In genomic region chr3:97937205-97937604, GRCh38 we compare ENCODE assay signal across 18 cellular contexts.
"Had no signal": no experiment of that assay in that cellular context is flagged by ENCODE, and none has a peak within 500 bp of the region (broad histone marks: within the 10 kb centered on the region; RNA-seq: fewer than 3 reads in every experiment).

No MANE protein-coding gene starts in this region.

- H3K27ac ChIP-seq: colonic mucosa, foreskin keratinocyte, hepatocyte, right atrium auricular region, sigmoid colon had no signal

- H3K4me1 Mint-ChIP-seq: neural crest cell had no signal

- ATAC-seq: foreskin keratinocyte; left colon; mucosa of descending colon; naive thymus-derived CD8-positive, alpha-beta T cell had no signal

- H3K9me3 ChIP-seq: colonic mucosa, mucosa of descending colon, right atrium auricular region, sigmoid colon had no signal

- H3K79me2 ChIP-seq: hepatocyte had no signal

- H3K4me2 ChIP-seq: hepatocyte had no signal

- H3K4me3 Mint-ChIP-seq: naive thymus-derived CD8-positive, alpha-beta T cell; neural crest cell had no signal

- H3K4me3 ChIP-seq: colonic mucosa, hepatocyte, mucosa of descending colon, right atrium auricular region, sigmoid colon had no signal

- DNase-seq: colonic mucosa; dermis blood vessel endothelial cell; erythroblast; foreskin keratinocyte; left colon; mammary epithelial cell; mucosa of descending colon; naive thymus-derived CD8-positive, alpha-beta T cell; posterior cingulate gyrus; sigmoid colon; small intestine; stimulated activated CD4-positive, alpha-beta T cell treated with anti-CD3 and anti-CD28 coated beads, Interleukin-12 subunit alpha, Interleukin-12 subunit beta, amount 100 ng/mL, for 4 hours; stimulated activated CD4-positive, alpha-beta T cell treated with anti-CD3 and anti-CD28 coated beads, Interleukin-2, amount 100 ng/mL, for 48 hours; stimulated activated naive CD4-positive, alpha-beta T cell treated with Interleukin-2 at 50 U/mL for 16 hours; trophoblast cell had no signal

- H3K36me3 ChIP-seq: colonic mucosa had no signal

- H3K27me3 Mint-ChIP-seq: naive thymus-derived CD8-positive, alpha-beta T cell had no signal

- H3K9me3 Mint-ChIP-seq: naive thymus-derived CD8-positive, alpha-beta T cell; neural crest cell had no signal

- H2AFZ ChIP-seq: hepatocyte had no signal

- H3K4me1 ChIP-seq: colonic mucosa, foreskin keratinocyte, sigmoid colon had no signal

- H3K27me3 ChIP-seq: colonic mucosa, foreskin keratinocyte, hepatocyte, right atrium auricular region, sigmoid colon had no signal
